ENCODE assay signal across 1 cellular context in genomic region chr3:14265246-14265962, GRCh38.
TF ChIP-seq lines count a peak whose summit lies in the region.

No MANE protein-coding gene starts in this region.

TF ChIP-seq in K562, 482 proteins besides CTCF, POLR2A, EP300 and RAD21 (continued from another document and continues in another):
- TF ChIP-seq DEAF1 (CRISPR knock-in tag; IDR thresholded peaks at IDR 0.05) (no peak), HNRNPL (IDR thresholded peaks at IDR 0.05; ENCODE audit: low read depth, low read length) (no peak), SAP30 (IDR thresholded peaks at IDR 0.05; ENCODE audit: borderline replicate concordance, insufficient read depth, low read depth, low read length, poor library complexity, severe bottlenecking) (no peak), E2F3 (CRISPR knock-in tag; IDR thresholded peaks at IDR 0.05) (no peak), FOS (IDR thresholded peaks at IDR 0.05; ENCODE audit: extremely low read depth, insufficient read length) (peak; percentile 85), ARID2 (IDR thresholded peaks at IDR 0.05) (no peak), ZNF239 (CRISPR knock-in tag; IDR thresholded peaks at IDR 0.05) (no peak), MNT (conservative IDR thresholded peaks at IDR 0.05) (peak in 1 of 2 experiments; percentile 43; a peak in 2 of 4 replicates), ZNF518B (CRISPR knock-in tag; IDR thresholded peaks at IDR 0.05) (no peak), AFF4 (CRISPR knock-in tag; IDR thresholded peaks at IDR 0.05) (no peak), RCOR1 (IDR thresholded peaks at IDR 0.05; ENCODE audit: borderline replicate concordance in 1 of 2, low read depth in 2 of 2, low read length in 2 of 2) (peak in 1 of 2 experiments; percentile 89; a peak in 2 of 4 replicates), NR2C2 (CRISPR knock-in tag; IDR thresholded peaks at IDR 0.05) (no peak), NR2C2 (tag; IDR thresholded peaks at IDR 0.05) (peak; percentile 29; the same call in 1 of the 2 replicates), SIN3A (IDR thresholded peaks at IDR 0.05; ENCODE audit: borderline replicate concordance in 2 of 2, control insufficient read depth in 1 of 2, low read depth in 2 of 2, low read length in 2 of 2) (no peak), HNRNPH1 (optimal IDR thresholded peaks at IDR 0.05; ENCODE audit: low read depth, low read length) (no peak), ZBED1 (IDR thresholded peaks at IDR 0.05) (no peak), YY1 (IDR thresholded peaks at IDR 0.05; ENCODE audit: borderline replicate concordance in 1 of 3, control insufficient read depth in 1 of 3, extremely low read depth in 1 of 3, insufficient read depth in 3 of 3, insufficient read length in 1 of 3, insufficient replicate concordance in 2 of 3, low read depth in 1 of 3, low read length in 2 of 3) (peak in 1 of 3 experiments; percentile 9), SOX6 (IDR thresholded peaks at IDR 0.05) (peak; percentile 55; the same call in 1 of the 2 replicates), MTA2 (IDR thresholded peaks at IDR 0.05; ENCODE audit: low read depth) (no peak), NBN (IDR thresholded peaks at IDR 0.05; ENCODE audit: low read depth) (0 out of 2 replicates have a peak, but pooled peaks have one; percentile 31), SRSF3 (IDR thresholded peaks at IDR 0.05; ENCODE audit: insufficient read depth, low read length) (no peak), ZNF780A (CRISPR knock-in tag; IDR thresholded peaks at IDR 0.05) (no peak), SMARCA5 (IDR thresholded peaks at IDR 0.05) (no peak), POLR3A (IDR thresholded peaks at IDR 0.05; ENCODE audit: borderline replicate concordance, extremely low read depth, insufficient read depth, insufficient read length) (no peak), ARID3B (CRISPR knock-in tag; IDR thresholded peaks at IDR 0.05; ENCODE audit: borderline replicate concordance) (no peak), ZNF398 (CRISPR knock-in tag; IDR thresholded peaks at IDR 0.05) (no peak), ZNF384 (IDR thresholded peaks at IDR 0.05; ENCODE audit: low read depth, low read length) (no peak), GATA2 (CRISPR knock-in tag; IDR thresholded peaks at IDR 0.05) (peak; percentile 20; the same call in 1 of the 2 replicates), TFAP4 (CRISPR knock-in tag; IDR thresholded peaks at IDR 0.05; ENCODE audit: borderline replicate concordance) (peak; percentile 38), ZNF175 (CRISPR knock-in tag; IDR thresholded peaks at IDR 0.05; ENCODE audit: low read depth) (no peak), THRB (CRISPR knock-in tag; conservative IDR thresholded peaks at IDR 0.05) (no peak), RHOXF2B (CRISPR knock-in tag; conservative IDR thresholded peaks at IDR 0.05) (no peak), HLTF (IDR thresholded peaks at IDR 0.05) (no peak), TOE1 (IDR thresholded peaks at IDR 0.05; ENCODE audit: borderline replicate concordance) (peak; percentile 27; the same call in 1 of the 2 replicates), TOE1 (CRISPR knock-in tag; IDR thresholded peaks at IDR 0.05; ENCODE audit: borderline replicate concordance, low read depth) (no peak), LCOR (CRISPR knock-in tag; IDR thresholded peaks at IDR 0.05) (0 out of 2 replicates have a peak, but pooled peaks have one; percentile 36), ZNF445 (CRISPR knock-in tag; IDR thresholded peaks at IDR 0.05; ENCODE audit: low read depth) (no peak), ATF2 (CRISPR knock-in tag; IDR thresholded peaks at IDR 0.05) (no peak), SRSF7 (optimal IDR thresholded peaks at IDR 0.05; ENCODE audit: low read depth, low read length) (no peak), ZNF174 (CRISPR knock-in tag; IDR thresholded peaks at IDR 0.05) (no peak), ZNF354B (CRISPR knock-in tag; IDR thresholded peaks at IDR 0.05) (no peak), ZNF436 (CRISPR knock-in tag; IDR thresholded peaks at IDR 0.05) (no peak), STAT5B (CRISPR knock-in tag; IDR thresholded peaks at IDR 0.05) (no peak), KDM5B (IDR thresholded peaks at IDR 0.05; ENCODE audit: insufficient replicate concordance, low read depth, low read length) (no peak), ZNF274 (IDR thresholded peaks at IDR 0.05; ENCODE audit: borderline replicate concordance, low read depth, low read length) (no peak), PREB (CRISPR knock-in tag; IDR thresholded peaks at IDR 0.05) (no peak)
